Comparison of ENCODE assay signal across 23 cellular contexts in the genomic region with DNA sequence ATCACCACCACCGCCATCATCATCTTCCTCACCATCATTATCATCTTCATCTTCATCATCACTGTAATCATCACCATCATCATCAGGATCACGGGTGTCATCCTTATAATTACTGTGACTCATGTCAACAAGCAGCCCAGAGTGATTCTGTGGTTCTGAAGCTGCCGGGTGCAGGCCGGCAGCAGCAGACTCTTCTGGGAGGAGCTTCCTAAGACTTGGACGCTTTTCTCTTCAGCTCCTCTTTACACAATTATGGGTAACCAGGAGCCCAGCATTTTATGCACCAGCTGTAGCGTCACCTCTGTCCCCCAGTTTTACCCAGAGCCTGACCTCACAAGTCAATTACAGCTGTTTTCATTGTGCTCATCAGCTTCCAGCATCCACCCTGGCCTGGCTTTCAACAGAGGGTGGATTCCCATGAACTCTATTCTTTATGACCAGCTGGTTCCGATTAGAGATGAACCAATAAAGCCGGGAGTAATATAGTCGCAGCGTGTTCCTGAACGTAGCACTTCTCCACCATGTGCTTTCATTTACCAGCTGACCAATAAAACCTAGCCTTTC.
DNase-seq lines count a peak whose midpoint lies in the region; ATAC-seq and TF ChIP-seq lines count a peak whose summit lies in the region.
"Had no signal": no experiment of that assay in that cellular context is flagged by ENCODE, and none has a peak within 500 bp of the region (broad histone marks: within the 10 kb centered on the region; RNA-seq: fewer than 3 reads in every experiment).

No MANE protein-coding gene starts in this region.

- H3K36me3 ChIP-seq in IMR-90 (ENCODE audit: control insufficient read depth, insufficient read depth, low read length), result no peaks in the 10 kb centered on the region
- H3K36me3 ChIP-seq: adrenal gland, upper lobe of right lung had no signal

- no peak overlapping the region for H4K8ac ChIP-seq in IMR-90 (ENCODE audit: low read depth in 2 of 2, low read length in 2 of 2)

- POLR2A ChIA-PET in IMR-90 (lab: Charles Lee; ENCODE audit: unreplicated experiment), result interaction anchor here (0.6 kb wide), 1 partner anchor 11 kb away, joined by 3 read pairs; no protein-coding TSS in a partner anchor

- WGBS in IMR-90 (ENCODE audit: extremely low coverage in 2 of 2, insufficient read length in 1 of 2), 2 experiments, result 66% methylated on average over 7 of the region's 11 CpGs; no CpG with 5 or more reads in 1 of the 2 experiments

- dilution Hi-C loops in IMR-90 (cut with HindIII; ENCODE audit: low sequenced_read_pairs, unreplicated experiment), result no loop called here

- H3K4me3 ChIP-seq in AG09309 (ENCODE audit: control insufficient read depth, low read depth, low read length) (no peak overlapping the region), IMR-90 (ENCODE audit: insufficient read depth, low read depth, low read length) (no peak overlapping the region)
- H3K4me3 ChIP-seq: adrenal gland, K562, psoas muscle, upper lobe of right lung had no signal

- ATAC-seq in IMR-90 (ENCODE audit: low read depth) (peak; percentile 35; the same call in 1 of the 2 replicates), GM18511 (IDR thresholded peaks at IDR 0.05; ENCODE audit: unreplicated experiment) (no peak)
- ATAC-seq: activated T-helper 17 cell treated with anti-CD3 and anti-CD28 coated beads, Interleukin-2, amount 50 U/mL, for 72 hours; K562; natural killer cell; psoas muscle; stimulated activated naive CD8-positive, alpha-beta T cell treated with anti-CD3 and anti-CD28 coated beads, Interleukin-15, Interleukin-2, amounts not matched to agents 100 U/mL and 50 U/mL, for 24 hours; upper lobe of right lung had no signal

- 0 out of 2 replicates have a peak overlapping the region, but pooled peaks have one; percentile 5 for H2AK5ac ChIP-seq in IMR-90 (ENCODE audit: low read depth, low read length)

- H2AFZ ChIP-seq in IMR-90 (replicated peaks; ENCODE audit: low read length, poor library complexity), result peak overlapping the region; percentile 40

- CTCF ChIA-PET in IMR-90 (lab: Yijun Ruan, JAX), result interaction anchor here (1.2 kb wide), 1 partner anchor 22 kb away, joined by 3 read pairs; no protein-coding TSS in a partner anchor

- no peak overlapping the region for H2BK120ac ChIP-seq in IMR-90 (ENCODE audit: low read depth, low read length)

- H2BK5ac ChIP-seq in IMR-90 (ENCODE audit: low read depth, low read length, poor library complexity, severe bottlenecking), result no peak overlapping the region

- H4K5ac ChIP-seq in IMR-90 (ENCODE audit: low read depth, low read length), result no peak overlapping the region

- no peak overlapping the region for H3K14ac ChIP-seq in IMR-90 (replicated peaks; ENCODE audit: low read depth, low read length)

- H2AK9ac ChIP-seq in IMR-90 (replicated peaks; ENCODE audit: low read depth, low read length, poor library complexity), result peak overlapping the region; percentile 1

- H3K79me1 ChIP-seq in IMR-90 (ENCODE audit: low read depth in 1 of 2, low read length in 2 of 2), result no peaks in the 10 kb centered on the region

- TF ChIP-seq POLR2A in IMR-90 (IDR thresholded peaks at IDR 0.05; ENCODE audit: low read depth, low read length), result no peak

- TF ChIP-seq CTCF in AG09309 (IDR thresholded peaks at IDR 0.05; ENCODE audit: control insufficient read depth, insufficient read depth, low read depth, low read length, missing control alignments) (no peak), IMR-90 (conservative IDR thresholded peaks at IDR 0.05; ENCODE audit: low read depth, low read length) (no peak)

- no peak overlapping the region for H3K4ac ChIP-seq in IMR-90 (ENCODE audit: low read depth, low read length)

- H3K9ac ChIP-seq in IMR-90 (ENCODE audit: low read depth, low read length), result no peak overlapping the region

- peaks cover 6% of the 10 kb centered on the region for H3K4me1 ChIP-seq in IMR-90 (ENCODE audit: control insufficient read depth, insufficient read depth, low read length)
- H3K4me1 ChIP-seq: adrenal gland, psoas muscle, upper lobe of right lung had no signal

- no peak overlapping the region for H3K27ac ChIP-seq in IMR-90 (ENCODE audit: insufficient read depth, low read length)
- H3K27ac ChIP-seq: adrenal gland, HL-60, psoas muscle, upper lobe of right lung had no signal

- no peak overlapping the region for H3K23ac ChIP-seq in IMR-90 (ENCODE audit: low read depth, low read length)

- intact Hi-C loops in IMR-90 (cut with micrococcal nuclease), result no loop called here

- BruUV-seq in IMR-90 (replicated peaks; lab: Mats Ljungman, UMichigan), result no TSS peak

- peaks cover 15% of the 10 kb centered on the region for H3K9me1 ChIP-seq in IMR-90 (ENCODE audit: insufficient read depth, low read length)

- peak overlapping the region; percentile 5; the same call in 1 of the 3 replicates for H2BK15ac ChIP-seq in IMR-90 (ENCODE audit: low read depth, low read length)

- no peaks in the 10 kb centered on the region for H4K20me1 ChIP-seq in IMR-90 (ENCODE audit: insufficient read depth, low read length)

- in situ Hi-C loops in IMR-90 (cut with MboI; ENCODE audit: low sequenced_read_pairs), result no loop called here

- H3K27me3 ChIP-seq in IMR-90 (ENCODE audit: control insufficient read depth, insufficient read depth, low read length), result no peaks in the 10 kb centered on the region; the same call in 1 of the 2 replicates
- H3K27me3 ChIP-seq: adrenal gland, upper lobe of right lung had no signal

- no peaks in the 10 kb centered on the region for H3K9me3 ChIP-seq in IMR-90 (ENCODE audit: control insufficient read depth, insufficient read depth, low read length)
- H3K9me3 ChIP-seq: adrenal gland, psoas muscle, upper lobe of right lung had no signal

- no peak overlapping the region for H3K56ac ChIP-seq in IMR-90 (ENCODE audit: extremely low read depth, insufficient read depth, low read length)

- no peak overlapping the region for H3K4me2 ChIP-seq in IMR-90 (ENCODE audit: low read depth, low read length)

- no peak overlapping the region for H3K18ac ChIP-seq in IMR-90 (ENCODE audit: low read depth, low read length)

- no peak for TF ChIP-seq RAD21 in IMR-90 (IDR thresholded peaks at IDR 0.05; ENCODE audit: low read length)

- H4K91ac ChIP-seq in IMR-90 (ENCODE audit: insufficient read depth, low read depth, low read length), result no peak overlapping the region

- DNase-seq in AG09309 (ENCODE audit: low read depth) (peak; percentile 99), IMR-90 (peak; percentile 57), epidermal melanocyte (ENCODE audit: insufficient read length, low spot score) (peak; percentile 75), non-pigmented ciliary epithelial cell (ENCODE audit: low read depth) (peak; percentile 40), activated gamma-delta T cell treated with Interleukin-2 at 50 U/mL for 16 hours (no peak), nucleus accumbens (lab: John Stamatoyannopoulos, UW) (no peak)
- DNase-seq in central memory CD4-positive, alpha-beta T cell, result no peak
- DNase-seq: activated CD4-positive, alpha-beta T cell treated with anti-CD3 and anti-CD28 coated beads for 1 hour; adrenal gland; GF-D8; head of caudate nucleus; mammary epithelial cell; natural killer cell; NCI-H1048; NCI-H69; psoas muscle; stimulated activated naive CD8-positive, alpha-beta T cell treated with anti-CD3 and anti-CD28 coated beads, Interleukin-15, Interleukin-2, amounts not matched to agents 100 U/mL and 50 U/mL, for 24 hours; T1000; upper lobe of right lung had no signal

- peak overlapping the region; percentile 32; the same call in 1 of the 2 replicates for H2BK20ac ChIP-seq in IMR-90 (ENCODE audit: low read depth, low read length)

TF ChIP-seq in IMR-90, 13 proteins besides CTCF, POLR2A, EP300 and RAD21:
- TF ChIP-seq MAFK (IDR thresholded peaks at IDR 0.05; ENCODE audit: low read depth, low read length) (no peak), MAZ (IDR thresholded peaks at IDR 0.05; ENCODE audit: borderline replicate concordance, low read depth, low read length) (no peak), CEBPB (IDR thresholded peaks at IDR 0.05; ENCODE audit: low read depth, low read length) (no peak), RFX5 (IDR thresholded peaks at IDR 0.05; ENCODE audit: low read depth, low read length) (no peak), MXI1 (IDR thresholded peaks at IDR 0.05; ENCODE audit: borderline replicate concordance, low read depth, low read length) (no peak), NFE2L2 (IDR thresholded peaks at IDR 0.05; ENCODE audit: low read depth, low read length) (no peak), RCOR1 (IDR thresholded peaks at IDR 0.05; ENCODE audit: insufficient replicate concordance, low read length) (no peak), ELK1 (IDR thresholded peaks at IDR 0.05; ENCODE audit: borderline replicate concordance, low read depth, low read length) (no peak), SMC3 (IDR thresholded peaks at IDR 0.05; ENCODE audit: low read depth, low read length) (no peak), FOS (IDR thresholded peaks at IDR 0.05; ENCODE audit: low read depth, low read length) (no peak), BHLHE40 (IDR thresholded peaks at IDR 0.05; ENCODE audit: low read depth, low read length) (no peak)
- TF ChIP-seq, protein P1, sequence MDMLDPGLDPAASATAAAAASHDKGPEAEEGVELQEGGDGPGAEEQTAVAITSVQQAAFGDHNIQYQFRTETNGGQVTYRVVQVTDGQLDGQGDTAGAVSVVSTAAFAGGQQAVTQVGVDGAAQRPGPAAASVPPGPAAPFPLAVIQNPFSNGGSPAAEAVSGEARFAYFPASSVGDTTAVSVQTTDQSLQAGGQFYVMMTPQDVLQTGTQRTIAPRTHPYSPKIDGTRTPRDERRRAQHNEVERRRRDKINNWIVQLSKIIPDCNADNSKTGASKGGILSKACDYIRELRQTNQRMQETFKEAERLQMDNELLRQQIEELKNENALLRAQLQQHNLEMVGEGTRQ (IDR thresholded peaks at IDR 0.05; ENCODE audit: low read depth, low read length), result no peak
TF ChIP-seq in IMR-90: peak in this region for 0.

Comparison
In these comparisons a context has a peak if more than half of its experiments do, and no peak if none do; other contexts are left out.
1. DNase-seq: peak in AG09309 (single experiment), IMR-90 (single experiment), epidermal melanocyte (single experiment) and non-pigmented ciliary epithelial cell (single experiment); none in activated gamma-delta T cell treated with Interleukin-2 at 50 U/mL for 16 hours (single experiment), nucleus accumbens (0 of 56) and central memory CD4-positive, alpha-beta T cell (single experiment).